In genomic region chr11:114180301-114181055, GRCh38 we compare ENCODE assay signal across 8 cellular contexts.
DNase-seq lines count a peak whose midpoint lies in the region; ATAC-seq and TF ChIP-seq lines count a peak whose summit lies in the region.

No MANE protein-coding gene starts in this region.

- H3K9me3 ChIP-seq in muscle layer of colon (ENCODE audit: low read length), result no peaks in the 10 kb centered on the region

- DNase-seq in SHP77 (lab: John Stamatoyannopoulos, UW) (peak; percentile 30 to 36), SHP77 treated with DMSO at 0.1 percent for 48 hours (lab: John Stamatoyannopoulos, UW) (no peak), NCI-H82 (lab: John Stamatoyannopoulos, UW) (peak; percentile 36), dorsolateral prefrontal cortex (peak in 4 of 10 donors; percentile 41 to 64 (median 58)), inferior parietal cortex (ENCODE audit: extremely low spot score) (no peak), foreskin melanocyte (no peak)
- no peak for DNase-seq in activated CD8-positive, alpha-beta memory T cell treated with anti-CD3 and anti-CD28 coated beads, Interleukin-2, amount 10 ng/mL, durations not matched to agents 7 days and 5 days

- H3K27me3 ChIP-seq in dorsolateral prefrontal cortex (no peaks in the 10 kb centered on the region), muscle layer of colon (ENCODE audit: control insufficient read depth in 1 of 2, insufficient read depth in 2 of 2, low read length in 2 of 2) (no peaks in the 10 kb centered on the region)

- CTCF ChIA-PET in activated CD8-positive, alpha-beta memory T cell treated with anti-CD3 and anti-CD28 coated beads, Interleukin-2, amount 10 ng/mL, durations not matched to agents 7 days and 5 days (lab: Charles Lee), result interaction anchor here (0.8 to 7.3 kb wide), 6 partner anchors 11 to 282 kb away, joined by 3 to 63 read pairs (median 8); partner anchors contain the start of gene ZBTB16

- H3K27ac ChIP-seq in dorsolateral prefrontal cortex (peak overlapping the region; percentile 74 to 100 (median 96)), muscle layer of colon (ENCODE audit: low read depth, low read length) (peak overlapping the region; percentile 84)

- peaks cover 64% of the 10 kb centered on the region for H3K4me1 Mint-ChIP-seq in activated CD8-positive, alpha-beta memory T cell treated with anti-CD3 and anti-CD28 coated beads, Interleukin-2, amount 10 ng/mL, durations not matched to agents 7 days and 5 days

- peaks cover 81% of the 10 kb centered on the region for H3K4me1 ChIP-seq in muscle layer of colon (ENCODE audit: insufficient read depth, low read length)

- peak; percentile 19 to 78 (median 66) for TF ChIP-seq CTCF in dorsolateral prefrontal cortex (IDR thresholded peaks at IDR 0.05 in 54 of 56, conservative IDR thresholded peaks at IDR 0.05 in 2 of 56; ENCODE audit: low read depth in 1 of 56, partially characterized antibody in 56 of 56)

- H3K9me3 Mint-ChIP-seq in activated CD8-positive, alpha-beta memory T cell treated with anti-CD3 and anti-CD28 coated beads, Interleukin-2, amount 10 ng/mL, durations not matched to agents 7 days and 5 days (ENCODE audit: low read depth), result no peaks in the 10 kb centered on the region

- peaks cover 5% of the 10 kb centered on the region for H3K36me3 Mint-ChIP-seq in activated CD8-positive, alpha-beta memory T cell treated with anti-CD3 and anti-CD28 coated beads, Interleukin-2, amount 10 ng/mL, durations not matched to agents 7 days and 5 days

- H3K36me3 ChIP-seq in muscle layer of colon (ENCODE audit: insufficient read depth, low read length), result no peaks in the 10 kb centered on the region

- H3K27me3 Mint-ChIP-seq in activated CD8-positive, alpha-beta memory T cell treated with anti-CD3 and anti-CD28 coated beads, Interleukin-2, amount 10 ng/mL, durations not matched to agents 7 days and 5 days, result no peaks in the 10 kb centered on the region

- H3K27ac Mint-ChIP-seq in activated CD8-positive, alpha-beta memory T cell treated with anti-CD3 and anti-CD28 coated beads, Interleukin-2, amount 10 ng/mL, durations not matched to agents 7 days and 5 days, result no peak overlapping the region

- no peak overlapping the region for H3K4me3 Mint-ChIP-seq in activated CD8-positive, alpha-beta memory T cell treated with anti-CD3 and anti-CD28 coated beads, Interleukin-2, amount 10 ng/mL, durations not matched to agents 7 days and 5 days

- peak overlapping the region in 51 of 59 donors; percentile 7 to 56 (median 33) for H3K4me3 ChIP-seq in dorsolateral prefrontal cortex
- peak overlapping the region in 1 of 2 donors; percentile 51 for H3K4me3 ChIP-seq in muscle layer of colon (ENCODE audit: low read depth in 1 of 2, low read length in 2 of 2)

- intact Hi-C loops in dorsolateral prefrontal cortex (cut with DNase I), result loop anchor here (1.0 to 5.0 kb wide), 4 partner anchors 77 to 123 kb away; partner anchors contain the start of gene ZBTB16 (in 1 of the 2)

- no peak for ATAC-seq in activated CD8-positive, alpha-beta memory T cell treated with anti-CD3 and anti-CD28 coated beads, Interleukin-2, amount 10 ng/mL, durations not matched to agents 7 days and 5 days

- peak overlapping the region; percentile 79 for H3K9ac ChIP-seq in muscle layer of colon (ENCODE audit: low read length)

Comparison
In these comparisons a context has a peak if more than half of its experiments do, and no peak if none do; other contexts are left out.
1. DNase-seq: peak in SHP77 (2 of 2) and NCI-H82 (single experiment); none in SHP77 treated with DMSO at 0.1 percent for 48 hours (single experiment), activated CD8-positive, alpha-beta memory T cell treated with anti-CD3 and anti-CD28 coated beads, Interleukin-2, amount 10 ng/mL, durations not matched to agents 7 days and 5 days (single experiment), inferior parietal cortex (single experiment) and foreskin melanocyte (single experiment).